In genomic region chrX:1767026-1767425, GRCh38 we compare ENCODE assay signal across 26 cellular contexts.
DNase-seq lines count a peak whose midpoint lies in the region; ATAC-seq and TF ChIP-seq lines count a peak whose summit lies in the region.
"Had no signal": no experiment of that assay in that cellular context is flagged by ENCODE, and none has a peak within 500 bp of the region (broad histone marks: within the 10 kb centered on the region; RNA-seq: fewer than 3 reads in every experiment).

No MANE protein-coding gene starts in this region.

- H3K36me3 ChIP-seq in GM23338 (ENCODE audit: insufficient read depth) (no peaks in the 10 kb centered on the region), neural cell (ENCODE audit: insufficient read depth, low read length) (no peaks in the 10 kb centered on the region), tibial artery (no peaks in the 10 kb centered on the region)
- H3K36me3 ChIP-seq: breast epithelium, prostate gland, WERI-Rb-1 had no signal

- no peak overlapping the region for H3K27ac Mint-ChIP-seq in GM23338
- H3K27ac Mint-ChIP-seq: CD8-positive, alpha-beta T cell; mesothelial cell of epicardium; stimulated activated naive CD8-positive, alpha-beta T cell treated with anti-CD3 and anti-CD28 coated beads, Interleukin-15, amount 100 ng/mL, for 72 hours had no signal

- H3K4me1 ChIP-seq in GM23338 (ENCODE audit: insufficient read depth) (no peaks in the 10 kb centered on the region), tibial artery (no peaks in the 10 kb centered on the region)
- H3K4me1 ChIP-seq: breast epithelium, prostate gland had no signal

- H3F3A ChIP-seq in GM23338 (replicated peaks; ENCODE audit: low read depth) (no peaks in the 10 kb centered on the region), neural cell (ENCODE audit: insufficient read depth, low read length, poor library complexity, severe bottlenecking) (no peaks in the 10 kb centered on the region)

- peaks cover 20% of the 10 kb centered on the region for H3K9me3 Mint-ChIP-seq in GM23338

- H3K9me2 ChIP-seq in GM23338 (ENCODE audit: insufficient read depth) (0 out of 2 replicates have a peak, but pooled peaks cover 4% of the 10 kb centered on the region), neural cell (ENCODE audit: insufficient read depth, low read length) (no peaks in the 10 kb centered on the region)

- no peak overlapping the region for H2AFZ ChIP-seq in GM23338
- H2AFZ ChIP-seq in neural cell (ENCODE audit: low read depth, low read length), result no peak overlapping the region

- intact Hi-C loops in tibial artery (cut with DNase I; ENCODE audit: low total_unique reads), result no loop called here

- ATAC-seq in GM23338 (no peak; the same call in 2 of the 3 replicates), HG03432 (IDR thresholded peaks at IDR 0.05; ENCODE audit: unreplicated experiment) (no peak)
- ATAC-seq: CD8-positive, alpha-beta T cell; HCT116; left lobe of liver; natural killer cell; PC-3; stimulated activated naive CD8-positive, alpha-beta T cell treated with anti-CD3 and anti-CD28 coated beads, Interleukin-15, amount 100 ng/mL, for 72 hours had no signal

- H3K79me2 ChIP-seq in GM23338 (replicated peaks; ENCODE audit: insufficient read depth) (no peaks in the 10 kb centered on the region), neural cell (replicated peaks; ENCODE audit: insufficient read depth, low read length) (no peaks in the 10 kb centered on the region)

- H3K4me2 ChIP-seq in GM23338, result no peak overlapping the region
- no peak overlapping the region for H3K4me2 ChIP-seq in neural cell (ENCODE audit: low read length)

- TF ChIP-seq EP300 in neural cell (conservative IDR thresholded peaks at IDR 0.05; ENCODE audit: poor library complexity, severe bottlenecking), result peak; percentile 37

- TF ChIP-seq RAD21 in neural cell (conservative IDR thresholded peaks at IDR 0.05), result no peak

- H3K27ac ChIP-seq in GM23338 (ENCODE audit: low read depth) (no peak overlapping the region), neural cell (ENCODE audit: low read length) (no peak overlapping the region), tibial artery (no peak overlapping the region)
- H3K27ac ChIP-seq: breast epithelium, prostate gland, WERI-Rb-1 had no signal

- H3K9ac ChIP-seq in neural cell (ENCODE audit: low read length), result peak overlapping the region; percentile 31

- no peaks in the 10 kb centered on the region; the same call in 2 of the 3 replicates for H3K36me3 Mint-ChIP-seq in GM23338 (ENCODE audit: low read depth)
- H3K36me3 Mint-ChIP-seq: mesothelial cell of epicardium, natural killer cell had no signal

- no peaks in the 10 kb centered on the region for H3K4me1 Mint-ChIP-seq in GM23338
- H3K4me1 Mint-ChIP-seq: mesothelial cell of epicardium had no signal

- TF ChIP-seq CTCF in GM23338 (conservative IDR thresholded peaks at IDR 0.05; ENCODE audit: low read depth in 2 of 2), result no peak
- no peak for TF ChIP-seq CTCF in neural cell (IDR thresholded peaks at IDR 0.05; ENCODE audit: poor library complexity, severe bottlenecking)
- no peak for TF ChIP-seq CTCF in tibial artery (IDR thresholded peaks at IDR 0.05)

- H3K4me3 ChIP-seq in GM23338 (no peak overlapping the region), neural cell (ENCODE audit: low read length) (no peak overlapping the region), tibial artery (no peak overlapping the region)
- H3K4me3 ChIP-seq: breast epithelium, prostate gland had no signal

- H4K20me1 ChIP-seq in GM23338 (replicated peaks; ENCODE audit: insufficient read depth) (no peaks in the 10 kb centered on the region), neural cell (ENCODE audit: insufficient read depth) (no peaks in the 10 kb centered on the region)

- H3K27me3 ChIP-seq in GM23338 (ENCODE audit: insufficient read depth), result no peaks in the 10 kb centered on the region
- H3K27me3 ChIP-seq in neural cell (ENCODE audit: insufficient read depth, low read depth, low read length), result no peaks in the 10 kb centered on the region
- no peaks in the 10 kb centered on the region for H3K27me3 ChIP-seq in tibial artery
- H3K27me3 ChIP-seq: breast epithelium had no signal

- peaks cover 2% of the 10 kb centered on the region for H3K27me3 Mint-ChIP-seq in GM23338 (ENCODE audit: insufficient read depth, low read depth, poor library complexity)
- H3K27me3 Mint-ChIP-seq: stimulated activated naive CD8-positive, alpha-beta T cell treated with anti-CD3 and anti-CD28 coated beads, Interleukin-15, amount 100 ng/mL, for 72 hours had no signal

- no peak overlapping the region for H3K4me3 Mint-ChIP-seq in GM23338
- H3K4me3 Mint-ChIP-seq: CD8-positive, alpha-beta T cell; mesothelial cell of epicardium; natural killer cell; stimulated activated naive CD8-positive, alpha-beta T cell treated with anti-CD3 and anti-CD28 coated beads, Interleukin-15, amount 100 ng/mL, for 72 hours had no signal

- H3K9me3 ChIP-seq in neural cell (ENCODE audit: low read length) (no peaks in the 10 kb centered on the region), tibial artery (peaks cover 0 to 3% (median 0%) of the 10 kb centered on the region in 3 donors)
- H3K9me3 ChIP-seq: prostate gland had no signal

- DNase-seq in GM23338 (ENCODE audit: low spot score) (peak; percentile 41), NCI-H128 (lab: John Stamatoyannopoulos, UW; ENCODE audit: unreplicated experiment) (peak; percentile 6), RPMI8226 (peak; percentile 28), tibial artery (no peak), DMS79 treated with DMSO at 0.1 percent for 48 hours (lab: John Stamatoyannopoulos, UW) (no peak)
- DNase-seq: activated CD4-positive, alpha-beta T cell treated with anti-CD3 and anti-CD28 coated beads, Interleukin-2, amount 50 U/mL, for 48 hours; activated gamma-delta T cell; CD8-positive, alpha-beta T cell; cortex of kidney; Karpas-422; natural killer cell; NCI-H1048; PC-3; SIG-M5; small intestine; stimulated activated CD4-positive, alpha-beta T cell treated with anti-CD3 and anti-CD28 coated beads, Interleukin-4, amount 100 ng/mL, for 1 hour; stimulated activated naive CD8-positive, alpha-beta T cell treated with anti-CD3 and anti-CD28 coated beads, Interleukin-15, amount 100 ng/mL, for 72 hours; trophoblast cell; WERI-Rb-1 had no signal

TF ChIP-seq in GM23338, 12 proteins besides CTCF, POLR2A, EP300 and RAD21:
- TF ChIP-seq NANOG (IDR thresholded peaks at IDR 0.05; ENCODE audit: borderline replicate concordance) (no peak), JUNB (IDR thresholded peaks at IDR 0.05; ENCODE audit: unreplicated experiment) (no peak), EZH2 (IDR thresholded peaks at IDR 0.05; ENCODE audit: low read depth, unreplicated experiment) (no peak)
- TF ChIP-seq, protein P1, sequence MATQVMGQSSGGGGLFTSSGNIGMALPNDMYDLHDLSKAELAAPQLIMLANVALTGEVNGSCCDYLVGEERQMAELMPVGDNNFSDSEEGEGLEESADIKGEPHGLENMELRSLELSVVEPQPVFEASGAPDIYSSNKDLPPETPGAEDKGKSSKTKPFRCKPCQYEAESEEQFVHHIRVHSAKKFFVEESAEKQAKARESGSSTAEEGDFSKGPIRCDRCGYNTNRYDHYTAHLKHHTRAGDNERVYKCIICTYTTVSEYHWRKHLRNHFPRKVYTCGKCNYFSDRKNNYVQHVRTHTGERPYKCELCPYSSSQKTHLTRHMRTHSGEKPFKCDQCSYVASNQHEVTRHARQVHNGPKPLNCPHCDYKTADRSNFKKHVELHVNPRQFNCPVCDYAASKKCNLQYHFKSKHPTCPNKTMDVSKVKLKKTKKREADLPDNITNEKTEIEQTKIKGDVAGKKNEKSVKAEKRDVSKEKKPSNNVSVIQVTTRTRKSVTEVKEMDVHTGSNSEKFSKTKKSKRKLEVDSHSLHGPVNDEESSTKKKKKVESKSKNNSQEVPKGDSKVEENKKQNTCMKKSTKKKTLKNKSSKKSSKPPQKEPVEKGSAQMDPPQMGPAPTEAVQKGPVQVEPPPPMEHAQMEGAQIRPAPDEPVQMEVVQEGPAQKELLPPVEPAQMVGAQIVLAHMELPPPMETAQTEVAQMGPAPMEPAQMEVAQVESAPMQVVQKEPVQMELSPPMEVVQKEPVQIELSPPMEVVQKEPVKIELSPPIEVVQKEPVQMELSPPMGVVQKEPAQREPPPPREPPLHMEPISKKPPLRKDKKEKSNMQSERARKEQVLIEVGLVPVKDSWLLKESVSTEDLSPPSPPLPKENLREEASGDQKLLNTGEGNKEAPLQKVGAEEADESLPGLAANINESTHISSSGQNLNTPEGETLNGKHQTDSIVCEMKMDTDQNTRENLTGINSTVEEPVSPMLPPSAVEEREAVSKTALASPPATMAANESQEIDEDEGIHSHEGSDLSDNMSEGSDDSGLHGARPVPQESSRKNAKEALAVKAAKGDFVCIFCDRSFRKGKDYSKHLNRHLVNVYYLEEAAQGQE (IDR thresholded peaks at IDR 0.05; ENCODE audit: unreplicated experiment), result no peak

TF ChIP-seq in neural cell, 6 proteins besides CTCF, POLR2A, EP300 and RAD21 (continues in another document):
- TF ChIP-seq SMC3 (conservative IDR thresholded peaks at IDR 0.05; ENCODE audit: poor library complexity) (no peak), TAF1 (IDR thresholded peaks at IDR 0.05; ENCODE audit: low read depth) (no peak), POLR2AphosphoS5 (IDR thresholded peaks at IDR 0.05) (no peak), EZH2 (IDR thresholded peaks at IDR 0.05; ENCODE audit: borderline replicate concordance, insufficient read depth, low read length, poor library complexity, severe bottlenecking) (no peak)
- TF ChIP-seq, protein P1 (IDR thresholded peaks at IDR 0.05; ENCODE audit: borderline replicate concordance), result no peak

Comparison
In these comparisons a context has a peak if more than half of its experiments do, and no peak if none do; other contexts are left out.
1. DNase-seq: peak in GM23338 (single experiment), NCI-H128 (single experiment) and RPMI8226 (single experiment); none in tibial artery (0 of 2) and DMS79 treated with DMSO at 0.1 percent for 48 hours (single experiment).